In the genomic region with DNA sequence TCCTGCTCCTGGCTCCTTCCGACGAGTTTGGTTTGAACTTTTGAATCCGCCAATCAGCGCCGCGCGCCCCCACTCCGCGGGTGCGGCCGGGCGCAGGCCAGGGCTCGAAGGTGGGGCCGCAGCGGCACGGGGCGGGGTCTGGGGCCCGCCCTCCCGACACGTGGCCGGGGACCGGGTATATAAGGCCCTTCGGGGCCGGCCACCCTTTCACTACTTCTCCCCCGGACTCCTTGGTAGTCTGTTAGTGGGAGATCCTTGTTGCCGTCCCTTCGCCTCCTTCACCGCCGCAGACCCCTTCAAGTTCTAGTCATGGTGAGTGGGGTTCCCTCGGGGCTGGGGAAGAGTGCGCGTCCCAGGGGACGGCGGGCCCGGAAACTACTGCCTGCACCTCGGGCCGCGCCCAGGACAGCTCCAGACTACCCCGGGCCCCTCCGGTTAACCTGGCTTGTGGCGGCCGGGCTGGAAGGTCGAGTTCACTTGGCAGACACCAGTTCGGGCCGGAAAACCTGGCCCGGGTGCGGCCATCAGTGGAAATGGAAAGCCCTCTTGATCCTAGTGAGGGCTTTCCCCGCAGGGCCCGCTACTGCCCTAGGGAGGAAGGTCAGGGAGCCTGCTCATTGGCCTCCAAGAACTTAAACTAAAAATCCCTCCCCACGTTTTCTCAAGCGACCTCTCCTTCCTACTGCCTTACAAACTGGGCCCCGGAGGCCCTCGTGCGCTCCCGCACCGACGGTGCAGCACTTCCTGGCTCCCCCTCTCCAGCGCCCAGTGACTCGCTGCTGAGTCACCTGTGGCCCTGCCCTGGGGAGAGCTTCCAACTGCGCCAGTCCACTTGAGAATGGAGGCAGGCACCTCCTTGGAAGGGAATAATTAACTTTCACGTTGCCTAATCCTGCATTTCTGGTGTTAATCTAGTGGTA, we compare ENCODE assay signal across 8 cellular contexts. TPM values are rescaled to one million over a fixed set of nuclear protein-coding genes. Genes with fewer than 3 reads are reported as not detected.
DNase-seq lines count a peak whose midpoint lies in the region; ATAC-seq, FAIRE-seq and TF ChIP-seq lines count a peak whose summit lies in the region.

A gene (plus strand): TSS at position 210 of the 920 bp plus-strand sequence. CDS start 100 bp downstream, at position 310.

- H3K4me3 ChIP-seq in Loucy (ENCODE audit: low read length, poor library complexity, severe bottlenecking) (peak within 1 kb of the TSS; percentile 97), neuron (ENCODE audit: low read length) (peak within 1 kb of the TSS; percentile 46)

- no peaks in the 10 kb centered on the region for H3K9me2 ChIP-seq in Loucy (replicated peaks; ENCODE audit: low read depth, low read length)

- DNase-seq in EL (peak; percentile 96), H54 (ENCODE audit: insufficient read length, low spot score) (peak; percentile 83), SHP77 treated with DMSO at 0.1 percent for 48 hours (lab: John Stamatoyannopoulos, UW) (peak; percentile 79), activated gamma-delta T cell treated with Interleukin-2 at 50 U/mL for 16 hours (peak; percentile 83), foreskin keratinocyte (peak; percentile 82 to 90), stromal cell of bone marrow (ENCODE audit: low read depth) (peak; percentile 89)

- TF ChIP-seq CTCF in Loucy (conservative IDR thresholded peaks at IDR 0.05; ENCODE audit: low read length) (0 out of 2 replicates have a peak, but pooled peaks have one; percentile 12), foreskin keratinocyte (conservative IDR thresholded peaks at IDR 0.05) (peak; percentile 29)

- H3K27ac ChIP-seq in foreskin keratinocyte, result peak within 1 kb of the TSS; percentile 95

- H3K9ac ChIP-seq in Loucy (ENCODE audit: low read depth, low read length, poor library complexity, severe bottlenecking), result peak within 1 kb of the TSS; percentile 99

- peak; percentile 74 for ATAC-seq in foreskin keratinocyte

- peaks cover 51% of the 10 kb centered on the region for H3K4me1 ChIP-seq in Loucy (ENCODE audit: insufficient read depth, low read length, poor library complexity, severe bottlenecking)
- H3K4me1 ChIP-seq in foreskin keratinocyte, result peaks cover 37% of the 10 kb centered on the region
- H3K4me1 ChIP-seq in neuron (ENCODE audit: insufficient read depth, low read length), result peaks cover 15% of the 10 kb centered on the region

- H3K27me3 ChIP-seq in Loucy (ENCODE audit: insufficient read depth, low read length, poor library complexity, severe bottlenecking) (peaks cover 4% of the 10 kb centered on the region), foreskin keratinocyte (no peaks in the 10 kb centered on the region), neuron (ENCODE audit: insufficient read depth, low read length) (no peaks in the 10 kb centered on the region)

- H3K79me2 ChIP-seq in Loucy (ENCODE audit: insufficient read depth, low read length), result peaks cover 96% of the 10 kb centered on the region

- H3K9me3 ChIP-seq in Loucy (ENCODE audit: insufficient read depth, low read depth, low read length), result no peaks in the 10 kb centered on the region
- H3K9me3 ChIP-seq in neuron (ENCODE audit: low read length), result peaks cover 5% of the 10 kb centered on the region

- H3F3A ChIP-seq in Loucy (ENCODE audit: low read depth), result 0 out of 2 replicates have a peak, but pooled peaks cover 13% of the 10 kb centered on the region

- H3K36me3 ChIP-seq in Loucy (ENCODE audit: insufficient read depth, low read length), result peaks cover 10% of the 10 kb centered on the region
- no peaks in the 10 kb centered on the region for H3K36me3 ChIP-seq in neuron (ENCODE audit: insufficient read depth, low read length)

- peak; percentile 99 for TF ChIP-seq POLR2A in H54 (IDR thresholded peaks at IDR 0.05; ENCODE audit: low read depth, low read length)

- peaks cover 34% of the 10 kb centered on the region for H4K20me1 ChIP-seq in Loucy (ENCODE audit: insufficient read depth, low read length, poor library complexity, severe bottlenecking)

- FAIRE-seq in H54 (lab: Jason Lieb, UNC), result no peak

- H3K4me2 ChIP-seq in Loucy (ENCODE audit: low read depth, low read length, poor library complexity, severe bottlenecking), result peak within 1 kb of the TSS; percentile 98

- H2AFZ ChIP-seq in Loucy (ENCODE audit: low read length) (peak within 1 kb of the TSS; percentile 76), neuron (ENCODE audit: low read depth, low read length) (no peak within 1 kb of the TSS)

RNA-seq across cellular contexts. Expression of the gene that starts here (rescaled TPM):
- total RNA-seq in foreskin keratinocyte, result 1,116 and 1,321 TPM in 2 replicates
- polyA plus RNA-seq in foreskin keratinocyte, result 1,211 and 1,475 TPM in 2 replicates

Comparison
In these comparisons a context has a peak if more than half of its experiments do, and no peak if none do; other contexts are left out.
1. Peak in every context shown above with its lines: DNase-seq, ATAC-seq, H3K4me3 ChIP-seq and H3K27ac ChIP-seq.